Comparison of ENCODE assay signal across 1 cellular context in the genomic region with DNA sequence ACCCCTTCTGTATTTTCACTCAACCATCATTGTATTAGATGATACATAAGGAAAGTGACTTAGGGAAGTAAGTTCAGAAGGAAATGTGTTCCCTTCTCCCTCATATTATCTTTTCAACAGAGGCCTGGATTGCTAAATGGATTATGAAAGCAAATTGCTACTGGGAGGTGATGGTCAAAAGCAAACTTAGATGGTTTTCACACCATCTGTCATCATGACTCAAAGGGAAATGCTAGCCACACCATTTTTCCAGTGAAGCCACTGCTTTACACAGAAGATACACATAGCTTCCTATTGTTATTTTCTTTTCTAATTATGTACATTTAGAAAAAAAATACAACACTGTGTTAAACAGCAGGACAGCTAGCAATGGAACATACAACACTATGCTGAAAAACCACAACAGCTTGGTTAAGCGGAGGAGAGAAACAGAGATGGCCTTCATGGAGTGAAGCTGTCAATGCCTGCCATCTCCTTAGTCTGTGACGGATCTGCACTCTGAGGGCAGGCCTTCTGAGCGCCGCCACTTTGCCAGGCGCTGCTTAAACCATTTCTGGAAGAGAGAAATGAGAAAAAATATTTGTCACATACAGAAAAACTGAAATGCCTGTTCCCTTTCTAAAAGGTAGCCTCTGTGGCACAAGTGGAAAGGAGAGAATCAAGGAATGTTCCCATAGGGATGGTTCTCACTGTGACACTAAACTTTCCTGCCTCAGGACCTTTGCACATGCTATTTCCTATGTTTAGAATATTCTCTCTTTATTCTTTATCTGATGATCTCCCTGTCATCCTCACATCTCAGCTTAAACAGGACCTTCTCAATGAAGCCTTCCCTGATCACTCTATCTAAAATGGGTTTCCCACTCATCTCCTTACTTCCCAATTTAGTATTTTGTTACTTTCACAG.
A peak's percentile ranks its signal among the peaks of the same experiment; 100 is the strongest.
TF ChIP-seq lines count a peak whose summit lies in the region.

No MANE protein-coding gene starts in this region.

TF ChIP-seq in endothelial cell of umbilical vein, 7 proteins besides CTCF, POLR2A, EP300 and RAD21:
- TF ChIP-seq FOS (IDR thresholded peaks at IDR 0.05; ENCODE audit: borderline replicate concordance, insufficient read depth, low read length) (peak; percentile 51), EZH2 (IDR thresholded peaks at IDR 0.05; ENCODE audit: borderline replicate concordance, low read depth, low read length, severe bottlenecking) (no peak)
